ENCODE assay signal across 1 cellular context in the genomic region with DNA sequence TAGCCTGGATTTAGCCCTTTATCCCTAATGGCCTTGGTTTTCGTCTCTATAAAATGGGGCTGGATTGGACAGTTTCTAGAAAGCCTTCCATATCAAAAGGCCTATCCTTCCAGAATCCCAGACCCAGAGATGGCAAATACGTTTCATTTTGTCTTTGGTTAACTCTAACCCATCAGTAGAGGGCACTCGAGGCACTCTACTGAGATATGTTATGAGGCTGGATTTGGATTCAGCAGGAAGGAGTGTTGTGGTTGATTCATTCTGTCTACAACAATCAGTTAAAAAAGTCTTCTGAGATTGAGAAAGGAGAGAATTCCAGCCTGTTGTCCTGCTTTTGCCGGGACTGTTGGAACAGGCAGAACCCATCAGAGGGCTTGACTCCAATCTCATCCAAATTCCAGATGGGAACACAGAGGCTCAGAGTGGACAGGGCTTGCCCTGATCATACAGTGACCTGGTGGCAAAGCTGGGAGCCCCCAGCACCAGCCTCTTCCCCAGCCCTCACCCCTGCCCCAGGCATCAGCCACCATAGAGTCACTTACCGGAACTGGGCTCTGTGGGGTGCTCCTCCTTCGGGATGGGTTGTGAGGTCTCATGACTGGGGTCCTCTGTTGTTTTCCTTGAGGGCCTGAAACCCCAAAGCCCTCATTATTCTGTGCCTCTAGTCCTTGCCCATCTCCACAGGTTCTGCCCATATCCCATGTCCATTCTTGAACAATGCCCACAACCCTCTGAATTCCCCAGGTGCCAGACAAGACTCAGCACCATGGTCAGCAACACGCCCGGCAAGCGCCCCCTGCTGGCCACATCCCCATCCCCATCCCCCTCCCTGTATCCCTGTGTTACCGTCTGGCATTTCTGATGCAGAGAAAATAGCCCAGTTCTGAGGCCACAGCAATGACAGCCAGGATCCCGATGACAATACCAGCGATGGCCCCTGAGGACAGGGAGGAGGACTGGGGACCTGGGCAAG.
A peak's percentile ranks its signal among the peaks of the same experiment; 100 is the strongest.
TF ChIP-seq lines count a peak whose summit lies in the region.

No MANE protein-coding gene starts in this region.

TF ChIP-seq in K562, 482 proteins besides CTCF, POLR2A, EP300 and RAD21 (continued from another document and continues in another):
- TF ChIP-seq ZNF408 (CRISPR knock-in tag; IDR thresholded peaks at IDR 0.05; ENCODE audit: low read depth) = no peak
- TF ChIP-seq, protein P1, sequence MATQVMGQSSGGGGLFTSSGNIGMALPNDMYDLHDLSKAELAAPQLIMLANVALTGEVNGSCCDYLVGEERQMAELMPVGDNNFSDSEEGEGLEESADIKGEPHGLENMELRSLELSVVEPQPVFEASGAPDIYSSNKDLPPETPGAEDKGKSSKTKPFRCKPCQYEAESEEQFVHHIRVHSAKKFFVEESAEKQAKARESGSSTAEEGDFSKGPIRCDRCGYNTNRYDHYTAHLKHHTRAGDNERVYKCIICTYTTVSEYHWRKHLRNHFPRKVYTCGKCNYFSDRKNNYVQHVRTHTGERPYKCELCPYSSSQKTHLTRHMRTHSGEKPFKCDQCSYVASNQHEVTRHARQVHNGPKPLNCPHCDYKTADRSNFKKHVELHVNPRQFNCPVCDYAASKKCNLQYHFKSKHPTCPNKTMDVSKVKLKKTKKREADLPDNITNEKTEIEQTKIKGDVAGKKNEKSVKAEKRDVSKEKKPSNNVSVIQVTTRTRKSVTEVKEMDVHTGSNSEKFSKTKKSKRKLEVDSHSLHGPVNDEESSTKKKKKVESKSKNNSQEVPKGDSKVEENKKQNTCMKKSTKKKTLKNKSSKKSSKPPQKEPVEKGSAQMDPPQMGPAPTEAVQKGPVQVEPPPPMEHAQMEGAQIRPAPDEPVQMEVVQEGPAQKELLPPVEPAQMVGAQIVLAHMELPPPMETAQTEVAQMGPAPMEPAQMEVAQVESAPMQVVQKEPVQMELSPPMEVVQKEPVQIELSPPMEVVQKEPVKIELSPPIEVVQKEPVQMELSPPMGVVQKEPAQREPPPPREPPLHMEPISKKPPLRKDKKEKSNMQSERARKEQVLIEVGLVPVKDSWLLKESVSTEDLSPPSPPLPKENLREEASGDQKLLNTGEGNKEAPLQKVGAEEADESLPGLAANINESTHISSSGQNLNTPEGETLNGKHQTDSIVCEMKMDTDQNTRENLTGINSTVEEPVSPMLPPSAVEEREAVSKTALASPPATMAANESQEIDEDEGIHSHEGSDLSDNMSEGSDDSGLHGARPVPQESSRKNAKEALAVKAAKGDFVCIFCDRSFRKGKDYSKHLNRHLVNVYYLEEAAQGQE (CRISPR knock-in tag; IDR thresholded peaks at IDR 0.05; ENCODE audit: low read depth) = peak; percentile 83
- peak in 1 of 2 experiments; percentile 61; a peak in 2 of 4 replicates for TF ChIP-seq MAZ (CRISPR knock-in tag; conservative IDR thresholded peaks at IDR 0.05 in 1 of 2, IDR thresholded peaks at IDR 0.05 in 1 of 2)
- no peak for TF ChIP-seq TFAM (CRISPR knock-in tag; conservative IDR thresholded peaks at IDR 0.05)
- TF ChIP-seq NR2C2 (CRISPR knock-in tag; IDR thresholded peaks at IDR 0.05) = 0 out of 2 replicates have a peak, but pooled peaks have one; percentile 33
- no peak for TF ChIP-seq NR2C2 (tag; IDR thresholded peaks at IDR 0.05)
- TF ChIP-seq PRMT5 (CRISPR knock-in tag; IDR thresholded peaks at IDR 0.05) = peak; percentile 79; the same call in 1 of the 2 replicates
- TF ChIP-seq KAT2B (IDR thresholded peaks at IDR 0.05; ENCODE audit: low read depth, low read length) = no peak
- no peak for TF ChIP-seq TARDBP (IDR thresholded peaks at IDR 0.05)
- TF ChIP-seq SMARCA4 (IDR thresholded peaks at IDR 0.05) = no peak
- TF ChIP-seq, protein P2, sequence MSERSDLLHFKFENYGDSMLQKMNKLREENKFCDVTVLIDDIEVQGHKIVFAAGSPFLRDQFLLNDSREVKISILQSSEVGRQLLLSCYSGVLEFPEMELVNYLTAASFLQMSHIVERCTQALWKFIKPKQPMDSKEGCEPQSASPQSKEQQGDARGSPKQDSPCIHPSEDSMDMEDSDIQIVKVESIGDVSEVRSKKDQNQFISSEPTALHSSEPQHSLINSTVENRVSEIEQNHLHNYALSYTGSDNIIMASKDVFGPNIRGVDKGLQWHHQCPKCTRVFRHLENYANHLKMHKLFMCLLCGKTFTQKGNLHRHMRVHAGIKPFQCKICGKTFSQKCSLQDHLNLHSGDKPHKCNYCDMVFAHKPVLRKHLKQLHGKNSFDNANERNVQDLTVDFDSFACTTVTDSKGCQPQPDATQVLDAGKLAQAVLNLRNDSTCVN (CRISPR knock-in tag; IDR thresholded peaks at IDR 0.05) = no peak
- TF ChIP-seq, protein P3, sequence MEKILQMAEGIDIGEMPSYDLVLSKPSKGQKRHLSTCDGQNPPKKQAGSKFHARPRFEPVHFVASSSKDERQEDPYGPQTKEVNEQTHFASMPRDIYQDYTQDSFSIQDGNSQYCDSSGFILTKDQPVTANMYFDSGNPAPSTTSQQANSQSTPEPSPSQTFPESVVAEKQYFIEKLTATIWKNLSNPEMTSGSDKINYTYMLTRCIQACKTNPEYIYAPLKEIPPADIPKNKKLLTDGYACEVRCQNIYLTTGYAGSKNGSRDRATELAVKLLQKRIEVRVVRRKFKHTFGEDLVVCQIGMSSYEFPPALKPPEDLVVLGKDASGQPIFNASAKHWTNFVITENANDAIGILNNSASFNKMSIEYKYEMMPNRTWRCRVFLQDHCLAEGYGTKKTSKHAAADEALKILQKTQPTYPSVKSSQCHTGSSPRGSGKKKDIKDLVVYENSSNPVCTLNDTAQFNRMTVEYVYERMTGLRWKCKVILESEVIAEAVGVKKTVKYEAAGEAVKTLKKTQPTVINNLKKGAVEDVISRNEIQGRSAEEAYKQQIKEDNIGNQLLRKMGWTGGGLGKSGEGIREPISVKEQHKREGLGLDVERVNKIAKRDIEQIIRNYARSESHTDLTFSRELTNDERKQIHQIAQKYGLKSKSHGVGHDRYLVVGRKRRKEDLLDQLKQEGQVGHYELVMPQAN (IDR thresholded peaks at IDR 0.05; ENCODE audit: borderline replicate concordance) = no peak
- no peak for TF ChIP-seq PHF8 (IDR thresholded peaks at IDR 0.05; ENCODE audit: borderline replicate concordance, low read length)
- TF ChIP-seq, protein P4, sequence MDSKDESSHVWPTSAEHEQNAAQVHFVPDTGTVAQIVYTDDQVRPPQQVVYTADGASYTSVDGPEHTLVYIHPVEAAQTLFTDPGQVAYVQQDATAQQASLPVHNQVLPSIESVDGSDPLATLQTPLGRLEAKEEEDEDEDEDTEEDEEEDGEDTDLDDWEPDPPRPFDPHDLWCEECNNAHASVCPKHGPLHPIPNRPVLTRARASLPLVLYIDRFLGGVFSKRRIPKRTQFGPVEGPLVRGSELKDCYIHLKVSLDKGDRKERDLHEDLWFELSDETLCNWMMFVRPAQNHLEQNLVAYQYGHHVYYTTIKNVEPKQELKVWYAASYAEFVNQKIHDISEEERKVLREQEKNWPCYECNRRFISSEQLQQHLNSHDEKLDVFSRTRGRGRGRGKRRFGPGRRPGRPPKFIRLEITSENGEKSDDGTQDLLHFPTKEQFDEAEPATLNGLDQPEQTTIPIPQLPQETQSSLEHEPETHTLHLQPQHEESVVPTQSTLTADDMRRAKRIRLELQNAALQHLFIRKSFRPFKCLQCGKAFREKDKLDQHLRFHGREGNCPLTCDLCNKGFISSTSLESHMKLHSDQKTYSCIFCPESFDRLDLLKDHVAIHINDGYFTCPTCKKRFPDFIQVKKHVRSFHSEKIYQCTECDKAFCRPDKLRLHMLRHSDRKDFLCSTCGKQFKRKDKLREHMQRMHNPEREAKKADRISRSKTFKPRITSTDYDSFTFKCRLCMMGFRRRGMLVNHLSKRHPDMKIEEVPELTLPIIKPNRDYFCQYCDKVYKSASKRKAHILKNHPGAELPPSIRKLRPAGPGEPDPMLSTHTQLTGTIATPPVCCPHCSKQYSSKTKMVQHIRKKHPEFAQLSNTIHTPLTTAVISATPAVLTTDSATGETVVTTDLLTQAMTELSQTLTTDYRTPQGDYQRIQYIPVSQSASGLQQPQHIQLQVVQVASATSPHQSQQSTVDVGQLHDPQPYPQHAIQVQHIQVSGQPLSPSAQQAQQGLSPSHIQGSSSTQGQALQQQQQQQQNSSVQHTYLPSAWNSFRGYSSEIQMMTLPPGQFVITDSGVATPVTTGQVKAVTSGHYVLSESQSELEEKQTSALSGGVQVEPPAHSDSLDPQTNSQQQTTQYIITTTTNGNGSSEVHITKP (IDR thresholded peaks at IDR 0.05; ENCODE audit: partially characterized antibody) = no peak
- TF ChIP-seq, protein P5, sequence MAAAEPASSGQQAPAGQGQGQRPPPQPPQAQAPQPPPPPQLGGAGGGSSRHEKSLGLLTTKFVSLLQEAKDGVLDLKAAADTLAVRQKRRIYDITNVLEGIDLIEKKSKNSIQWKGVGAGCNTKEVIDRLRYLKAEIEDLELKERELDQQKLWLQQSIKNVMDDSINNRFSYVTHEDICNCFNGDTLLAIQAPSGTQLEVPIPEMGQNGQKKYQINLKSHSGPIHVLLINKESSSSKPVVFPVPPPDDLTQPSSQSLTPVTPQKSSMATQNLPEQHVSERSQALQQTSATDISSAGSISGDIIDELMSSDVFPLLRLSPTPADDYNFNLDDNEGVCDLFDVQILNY (CRISPR knock-in tag; IDR thresholded peaks at IDR 0.05) = no peak
- TF ChIP-seq KDM1A (IDR thresholded peaks at IDR 0.05) = peak in 1 of 2 experiments; percentile 30; a peak in 1 of 4 replicates
- TF ChIP-seq ADNP (tag; IDR thresholded peaks at IDR 0.05) = no peak
- no peak for TF ChIP-seq ZNF133 (CRISPR knock-in tag; IDR thresholded peaks at IDR 0.05)
- no peak for TF ChIP-seq MYNN (IDR thresholded peaks at IDR 0.05)
- no peak for TF ChIP-seq MYNN (CRISPR knock-in tag; IDR thresholded peaks at IDR 0.05)
- TF ChIP-seq FOXP1 (CRISPR knock-in tag; IDR thresholded peaks at IDR 0.05) = no peak
- no peak for TF ChIP-seq SRF (CRISPR knock-in tag; IDR thresholded peaks at IDR 0.05)
- no peak for TF ChIP-seq EZH2 (IDR thresholded peaks at IDR 0.05; ENCODE audit: borderline replicate concordance, low read depth, low read length)
- TF ChIP-seq, protein P6, sequence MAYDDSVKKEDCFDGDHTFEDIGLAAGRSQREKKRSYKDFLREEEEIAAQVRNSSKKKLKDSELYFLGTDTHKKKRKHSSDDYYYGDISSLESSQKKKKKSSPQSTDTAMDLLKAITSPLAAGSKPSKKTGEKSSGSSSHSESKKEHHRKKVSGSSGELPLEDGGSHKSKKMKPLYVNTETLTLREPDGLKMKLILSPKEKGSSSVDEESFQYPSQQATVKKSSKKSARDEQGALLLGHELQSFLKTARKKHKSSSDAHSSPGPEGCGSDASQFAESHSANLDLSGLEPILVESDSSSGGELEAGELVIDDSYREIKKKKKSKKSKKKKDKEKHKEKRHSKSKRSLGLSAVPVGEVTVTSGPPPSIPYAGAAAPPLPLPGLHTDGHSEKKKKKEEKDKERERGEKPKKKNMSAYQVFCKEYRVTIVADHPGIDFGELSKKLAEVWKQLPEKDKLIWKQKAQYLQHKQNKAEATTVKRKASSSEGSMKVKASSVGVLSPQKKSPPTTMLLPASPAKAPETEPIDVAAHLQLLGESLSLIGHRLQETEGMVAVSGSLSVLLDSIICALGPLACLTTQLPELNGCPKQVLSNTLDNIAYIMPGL (CRISPR knock-in tag; IDR thresholded peaks at IDR 0.05) = 0 out of 2 replicates have a peak, but pooled peaks have one; percentile 45
- TF ChIP-seq HSF4 (CRISPR knock-in tag; IDR thresholded peaks at IDR 0.05; ENCODE audit: borderline replicate concordance) = no peak
- no peak for TF ChIP-seq SAP30 (IDR thresholded peaks at IDR 0.05; ENCODE audit: borderline replicate concordance, insufficient read depth, low read depth, low read length, poor library complexity, severe bottlenecking)
- TF ChIP-seq LCOR (CRISPR knock-in tag; IDR thresholded peaks at IDR 0.05) = no peak
- TF ChIP-seq HNRNPLL (IDR thresholded peaks at IDR 0.05; ENCODE audit: low read depth, low read length, poor library complexity, severe bottlenecking) = no peak
- TF ChIP-seq, protein P7, sequence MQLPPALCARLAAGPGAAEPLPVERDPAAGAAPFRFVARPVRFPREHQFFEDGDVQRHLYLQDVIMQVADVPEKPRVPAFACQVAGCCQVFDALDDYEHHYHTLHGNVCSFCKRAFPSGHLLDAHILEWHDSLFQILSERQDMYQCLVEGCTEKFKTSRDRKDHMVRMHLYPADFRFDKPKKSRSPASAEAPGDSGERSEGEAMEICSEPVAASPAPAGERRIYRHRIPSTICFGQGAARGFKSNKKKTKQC (CRISPR knock-in tag; IDR thresholded peaks at IDR 0.05) = no peak
- peak; percentile 87 for TF ChIP-seq MIER1 (IDR thresholded peaks at IDR 0.05; ENCODE audit: low read depth)
- no peak for TF ChIP-seq KDM4B (IDR thresholded peaks at IDR 0.05; ENCODE audit: borderline replicate concordance in 2 of 2, low read depth in 1 of 2)
- peak; percentile 95 for TF ChIP-seq EHMT2 (IDR thresholded peaks at IDR 0.05)
- TF ChIP-seq, protein P8, sequence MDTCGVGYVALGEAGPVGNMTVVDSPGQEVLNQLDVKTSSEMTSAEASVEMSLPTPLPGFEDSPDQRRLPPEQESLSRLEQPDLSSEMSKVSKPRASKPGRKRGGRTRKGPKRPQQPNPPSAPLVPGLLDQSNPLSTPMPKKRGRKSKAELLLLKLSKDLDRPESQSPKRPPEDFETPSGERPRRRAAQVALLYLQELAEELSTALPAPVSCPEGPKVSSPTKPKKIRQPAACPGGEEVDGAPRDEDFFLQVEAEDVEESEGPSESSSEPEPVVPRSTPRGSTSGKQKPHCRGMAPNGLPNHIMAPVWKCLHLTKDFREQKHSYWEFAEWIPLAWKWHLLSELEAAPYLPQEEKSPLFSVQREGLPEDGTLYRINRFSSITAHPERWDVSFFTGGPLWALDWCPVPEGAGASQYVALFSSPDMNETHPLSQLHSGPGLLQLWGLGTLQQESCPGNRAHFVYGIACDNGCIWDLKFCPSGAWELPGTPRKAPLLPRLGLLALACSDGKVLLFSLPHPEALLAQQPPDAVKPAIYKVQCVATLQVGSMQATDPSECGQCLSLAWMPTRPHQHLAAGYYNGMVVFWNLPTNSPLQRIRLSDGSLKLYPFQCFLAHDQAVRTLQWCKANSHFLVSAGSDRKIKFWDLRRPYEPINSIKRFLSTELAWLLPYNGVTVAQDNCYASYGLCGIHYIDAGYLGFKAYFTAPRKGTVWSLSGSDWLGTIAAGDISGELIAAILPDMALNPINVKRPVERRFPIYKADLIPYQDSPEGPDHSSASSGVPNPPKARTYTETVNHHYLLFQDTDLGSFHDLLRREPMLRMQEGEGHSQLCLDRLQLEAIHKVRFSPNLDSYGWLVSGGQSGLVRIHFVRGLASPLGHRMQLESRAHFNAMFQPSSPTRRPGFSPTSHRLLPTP (IDR thresholded peaks at IDR 0.05; ENCODE audit: borderline replicate concordance, extremely low read depth, insufficient read length) = no peak
- TF ChIP-seq SIN3B (IDR thresholded peaks at IDR 0.05; ENCODE audit: low read depth) = no peak
- no peak for TF ChIP-seq BRCA1 (IDR thresholded peaks at IDR 0.05)
- no peak for TF ChIP-seq BRCA1 (CRISPR knock-in tag; IDR thresholded peaks at IDR 0.05)
- no peak for TF ChIP-seq NR1H2 (CRISPR knock-in tag; IDR thresholded peaks at IDR 0.05)
- TF ChIP-seq, protein P9, sequence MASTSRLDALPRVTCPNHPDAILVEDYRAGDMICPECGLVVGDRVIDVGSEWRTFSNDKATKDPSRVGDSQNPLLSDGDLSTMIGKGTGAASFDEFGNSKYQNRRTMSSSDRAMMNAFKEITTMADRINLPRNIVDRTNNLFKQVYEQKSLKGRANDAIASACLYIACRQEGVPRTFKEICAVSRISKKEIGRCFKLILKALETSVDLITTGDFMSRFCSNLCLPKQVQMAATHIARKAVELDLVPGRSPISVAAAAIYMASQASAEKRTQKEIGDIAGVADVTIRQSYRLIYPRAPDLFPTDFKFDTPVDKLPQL (IDR thresholded peaks at IDR 0.05; ENCODE audit: extremely low read depth, insufficient read length) = no peak
- no peak for TF ChIP-seq ESRRB (CRISPR knock-in tag; IDR thresholded peaks at IDR 0.05; ENCODE audit: borderline replicate concordance)
